In genomic region chr10:5856701-5857004, GRCh38 we compare ENCODE assay signal across 15 cellular contexts. TPM values are rescaled to one million over a fixed set of nuclear protein-coding genes. Genes with fewer than 3 reads are reported as not detected.
DNase-seq lines count a peak whose midpoint lies in the region; ATAC-seq and TF ChIP-seq lines count a peak whose summit lies in the region.
"Had no signal": no experiment of that assay in that cellular context is flagged by ENCODE, and none has a peak within 500 bp of the region (broad histone marks: within the 10 kb centered on the region; RNA-seq: fewer than 3 reads in every experiment).

No MANE protein-coding gene starts in this region.

- DNase-seq in endodermal cell, result peak; percentile 40
- no peak for DNase-seq in substantia nigra (lab: John Stamatoyannopoulos, UW)
- no peak for DNase-seq in activated CD4-positive, CD25-positive, alpha-beta regulatory T cell (lab: John Stamatoyannopoulos, UW)
- DNase-seq in osteocyte (ENCODE audit: extremely low spot score, unreplicated experiment), result no peak
- DNase-seq: C1 segment of cervical spinal cord; Calu3; CD4-positive, alpha-beta memory T cell; COR-L47; DMS53; DND-41; GOT3; HFFc6 had no signal

- H3K9ac ChIP-seq in OCI-LY1 (ENCODE audit: low read length) (no peak overlapping the region), endodermal cell (ENCODE audit: extremely low read depth, low read length, poor library complexity, severe bottlenecking) (no peak overlapping the region)

- no peak for ATAC-seq in HG02571 (IDR thresholded peaks at IDR 0.05; ENCODE audit: unreplicated experiment)

- TF ChIP-seq CTCF in OCI-LY1 (IDR thresholded peaks at IDR 0.05; ENCODE audit: low read length) (no peak), endodermal cell (conservative IDR thresholded peaks at IDR 0.05) (no peak), osteocyte (IDR thresholded peaks at IDR 0.05) (no peak)

- H2AFZ ChIP-seq in OCI-LY1 (ENCODE audit: low read length), result no peak overlapping the region

- H3K4me3 Mint-ChIP-seq in endodermal cell (no peak overlapping the region), osteocyte (ENCODE audit: unreplicated experiment) (no peak overlapping the region)
- H3K4me3 Mint-ChIP-seq: CD4-positive, alpha-beta memory T cell; HFFc6 had no signal

- no peak overlapping the region for H3K4me2 ChIP-seq in OCI-LY1 (ENCODE audit: low read length)

- H3K27me3 Mint-ChIP-seq in endodermal cell (ENCODE audit: insufficient read depth), result no peaks in the 10 kb centered on the region
- no peaks in the 10 kb centered on the region for H3K27me3 Mint-ChIP-seq in osteocyte (ENCODE audit: unreplicated experiment)

- no peaks in the 10 kb centered on the region for H3K9me2 ChIP-seq in OCI-LY1 (ENCODE audit: low read depth, low read length)

- H3K27me3 ChIP-seq in OCI-LY1 (ENCODE audit: insufficient read depth, low read length) (no peaks in the 10 kb centered on the region), endodermal cell (ENCODE audit: control insufficient read depth, insufficient read depth, low read length, poor library complexity, severe bottlenecking) (no peaks in the 10 kb centered on the region)

- H3K27ac ChIP-seq in OCI-LY1 (ENCODE audit: low read depth, low read length, poor library complexity, severe bottlenecking) (peak overlapping the region; percentile 87), endodermal cell (ENCODE audit: low read depth, low read length) (no peak overlapping the region), substantia nigra (ENCODE audit: low read depth, low read length, poor library complexity, severe bottlenecking) (peak overlapping the region; percentile 13)

- peaks cover 51% of the 10 kb centered on the region for H3K4me1 ChIP-seq in OCI-LY1 (ENCODE audit: insufficient read depth, low read length, severe bottlenecking)
- H3K4me1 ChIP-seq in endodermal cell (ENCODE audit: control insufficient read depth, insufficient read depth, low read length), result peaks cover 3% of the 10 kb centered on the region

- 82 to 87% methylated on average over 5 to 7 of the region's 7 CpGs for WGBS in endodermal cell (ENCODE audit: insufficient coverage in 1 of 2, insufficient read length in 1 of 2), 2 experiments

- H3K9me3 Mint-ChIP-seq in endodermal cell (no peaks in the 10 kb centered on the region), osteocyte (ENCODE audit: unreplicated experiment) (no peaks in the 10 kb centered on the region)
- H3K9me3 Mint-ChIP-seq: CD4-positive, alpha-beta memory T cell; HFFc6 had no signal

- H3F3A ChIP-seq in OCI-LY1 (ENCODE audit: insufficient read depth, low read length), result peaks cover 3% of the 10 kb centered on the region; the same call in 1 of the 2 replicates

- H3K9me3 ChIP-seq in OCI-LY1 (ENCODE audit: low read length), result no peaks in the 10 kb centered on the region
- no peaks in the 10 kb centered on the region for H3K9me3 ChIP-seq in endodermal cell (ENCODE audit: control insufficient read depth, low read length)
- H3K9me3 ChIP-seq: HAP-1 had no signal

- no peak overlapping the region for H3K4me3 ChIP-seq in OCI-LY1 (ENCODE audit: low read depth, low read length, poor library complexity, severe bottlenecking)
- H3K4me3 ChIP-seq in endodermal cell (ENCODE audit: low read length), result no peak overlapping the region
- H3K4me3 ChIP-seq: HAP-1 had no signal

- H4K20me1 ChIP-seq in OCI-LY1 (ENCODE audit: insufficient read depth, low read length), result no peaks in the 10 kb centered on the region

- H3K27ac Mint-ChIP-seq in endodermal cell (no peak overlapping the region), osteocyte (ENCODE audit: unreplicated experiment) (no peak overlapping the region)
- H3K27ac Mint-ChIP-seq: CD4-positive, alpha-beta memory T cell; HFFc6 had no signal

- H3K4me1 Mint-ChIP-seq in endodermal cell (peaks cover 11% of the 10 kb centered on the region), osteocyte (ENCODE audit: unreplicated experiment) (peaks cover 8% of the 10 kb centered on the region)
- H3K4me1 Mint-ChIP-seq: CD4-positive, alpha-beta memory T cell had no signal

- H3K36me3 ChIP-seq in OCI-LY1 (ENCODE audit: insufficient read depth, low read length) (no peaks in the 10 kb centered on the region), endodermal cell (ENCODE audit: control insufficient read depth, insufficient read depth, low read length) (no peaks in the 10 kb centered on the region)
- H3K36me3 ChIP-seq: HAP-1 had no signal

- no peaks in the 10 kb centered on the region for H3K79me2 ChIP-seq in OCI-LY1 (ENCODE audit: insufficient read depth, low read length)

- H3K36me3 Mint-ChIP-seq in endodermal cell (ENCODE audit: low read depth), result peaks cover 4% of the 10 kb centered on the region
- H3K36me3 Mint-ChIP-seq in osteocyte (ENCODE audit: unreplicated experiment), result no peaks in the 10 kb centered on the region
- H3K36me3 Mint-ChIP-seq: CD4-positive, alpha-beta memory T cell had no signal

RNA-seq across cellular contexts. Expression of gene ANKRD16, which starts 33.0 kb away (rescaled TPM):
- total RNA-seq in endodermal cell (10 to 100 TPM; 12.5 to 13.0 TPM), osteocyte (8.8 and 9.5 TPM in 2 replicates)
- polyA plus RNA-seq in endodermal cell (2013, experiment 1 of 2), result 9.0 TPM
- 9.4 TPM for polyA plus RNA-seq in endodermal cell (2013, experiment 2 of 2)

RNA-seq across cellular contexts. Expression of gene FBH1, which starts 33.4 kb away (rescaled TPM):
- 10 to 100 TPM; 61.1 to 71.6 TPM for total RNA-seq in endodermal cell
- polyA plus RNA-seq in endodermal cell (2013, experiment 1 of 2), result 43.3 TPM
- polyA plus RNA-seq in endodermal cell (2013, experiment 2 of 2), result 42.8 TPM
- total RNA-seq in osteocyte, result 77.8 and 86.1 TPM in 2 replicates

RNA-seq across cellular contexts. Expression of gene GDI2, which starts 43.4 kb away (rescaled TPM):
- total RNA-seq in endodermal cell, result 100 to 1,000 TPM; 299 to 337 TPM
- polyA plus RNA-seq in endodermal cell (2013, experiment 1 of 2), result 320 TPM
- 310 TPM for polyA plus RNA-seq in endodermal cell (2013, experiment 2 of 2)
- total RNA-seq in osteocyte, result 229 and 232 TPM in 2 replicates
